10 cellular contexts compared by ENCODE assay signal in genomic region chr3:5002174-5002870, GRCh38. TPM values are rescaled to one million over a fixed set of nuclear protein-coding genes. Genes with fewer than 3 reads are reported as not detected.
DNase-seq lines count a peak whose midpoint lies in the region; ATAC-seq and TF ChIP-seq lines count a peak whose summit lies in the region.
"Had no signal": no experiment of that assay in that cellular context is flagged by ENCODE, and none has a peak within 500 bp of the region (broad histone marks: within the 10 kb centered on the region; RNA-seq: fewer than 3 reads in every experiment).

No MANE protein-coding gene starts in this region.

- BruUV-seq in PC-9 (replicated peaks; lab: Mats Ljungman, UMichigan) = no TSS peak

- H3K9me2 ChIP-seq in PC-9 (ENCODE audit: insufficient read depth) = no peaks in the 10 kb centered on the region

- no peak for TF ChIP-seq CTCF in PC-9 (conservative IDR thresholded peaks at IDR 0.05)

- H3F3A ChIP-seq in PC-9 (ENCODE audit: insufficient read depth, low read depth) = no peaks in the 10 kb centered on the region

- no peak overlapping the region for H2AFZ ChIP-seq in PC-9

- peak overlapping the region; percentile 86 for H3K27ac Mint-ChIP-seq in activated CD4-positive, alpha-beta memory T cell treated with anti-CD3 and anti-CD28 coated beads, Interleukin-2, amount 10 ng/mL, durations not matched to agents 7 days and 5 days
- H3K27ac Mint-ChIP-seq in effector memory CD8-positive, alpha-beta T cell = peak overlapping the region; percentile 90 to 95

- POLR2A ChIA-PET in activated CD4-positive, alpha-beta memory T cell treated with anti-CD3 and anti-CD28 coated beads, Interleukin-2, amount 10 ng/mL, durations not matched to agents 7 days and 5 days (lab: Charles Lee) = interaction anchor here (1.0 to 18.0 kb wide), 8 partner anchors 8 to 263 kb away, joined by 3 to 321 read pairs (median 6); partner anchors contain the start of gene BHLHE40
- POLR2A ChIA-PET in PC-9 (lab: Charles Lee; ENCODE audit: unreplicated experiment) = no interaction called here

- no peaks in the 10 kb centered on the region for H3K27me3 Mint-ChIP-seq in activated CD4-positive, alpha-beta memory T cell treated with anti-CD3 and anti-CD28 coated beads, Interleukin-2, amount 10 ng/mL, durations not matched to agents 7 days and 5 days
- no peaks in the 10 kb centered on the region for H3K27me3 Mint-ChIP-seq in effector memory CD8-positive, alpha-beta T cell

- intact Hi-C loops in PC-9 (cut with micrococcal nuclease; ENCODE audit: unreplicated experiment) = no loop called here

- H3K79me2 ChIP-seq in PC-9 (ENCODE audit: low read depth) = no peaks in the 10 kb centered on the region

- CTCF ChIA-PET in activated CD4-positive, alpha-beta memory T cell treated with anti-CD3 and anti-CD28 coated beads, Interleukin-2, amount 10 ng/mL, durations not matched to agents 7 days and 5 days (lab: Charles Lee) = interaction anchor here (0.6 to 3.0 kb wide), 10 partner anchors 10 to 291 kb away, joined by 3 to 14 read pairs (median 4); partner anchors contain the start of gene BHLHE40
- CTCF ChIA-PET in PC-9 (lab: Charles Lee) = interaction anchor here (0.6 kb wide), 1 partner anchor 27 kb away, joined by 23 read pairs; no protein-coding TSS in a partner anchor

- H3K4me2 ChIP-seq in PC-9 = no peak overlapping the region

- H3K4me3 ChIP-seq in PC-9 = no peak overlapping the region
- H3K4me3 ChIP-seq: lung had no signal

- DNase-seq in OCI-M1 (lab: John Stamatoyannopoulos, UW) = peak; percentile 95
- DNase-seq in activated CD4-positive, alpha-beta memory T cell treated with anti-CD3 and anti-CD28 coated beads, Interleukin-2, amount 10 ng/mL, durations not matched to agents 7 days and 5 days = peak; percentile 81
- DNase-seq in effector memory CD8-positive, alpha-beta T cell = peak; percentile 60 to 72 (median 67)
- peak; percentile 45 for DNase-seq in stimulated activated CD8-positive, alpha-beta memory T cell treated with anti-CD3 and anti-CD28 coated beads, Interleukin-12 subunit alpha, Interleukin-12 subunit beta, amount 100 ng/mL, for 4 hours (ENCODE audit: low read depth)
- no peak for DNase-seq in PC-9
- no peak for DNase-seq in SIG-M5 (lab: John Stamatoyannopoulos, UW)
- no peak for DNase-seq in cerebellar cortex (ENCODE audit: low spot score)
- DNase-seq: RPMI8226 had no signal

- H3K4me1 Mint-ChIP-seq in activated CD4-positive, alpha-beta memory T cell treated with anti-CD3 and anti-CD28 coated beads, Interleukin-2, amount 10 ng/mL, durations not matched to agents 7 days and 5 days = peaks cover 72% of the 10 kb centered on the region
- peaks cover 23 to 33% of the 10 kb centered on the region in 2 donors for H3K4me1 Mint-ChIP-seq in effector memory CD8-positive, alpha-beta T cell (ENCODE audit: low read depth in 2 of 2)

- H3K9me3 Mint-ChIP-seq in activated CD4-positive, alpha-beta memory T cell treated with anti-CD3 and anti-CD28 coated beads, Interleukin-2, amount 10 ng/mL, durations not matched to agents 7 days and 5 days = no peaks in the 10 kb centered on the region
- H3K9me3 Mint-ChIP-seq in effector memory CD8-positive, alpha-beta T cell = no peaks in the 10 kb centered on the region

- no peak overlapping the region for H3K27ac ChIP-seq in PC-9

- no peaks in the 10 kb centered on the region for H4K20me1 ChIP-seq in PC-9 (ENCODE audit: insufficient read depth)

- no peaks in the 10 kb centered on the region for H3K36me3 Mint-ChIP-seq in activated CD4-positive, alpha-beta memory T cell treated with anti-CD3 and anti-CD28 coated beads, Interleukin-2, amount 10 ng/mL, durations not matched to agents 7 days and 5 days (ENCODE audit: low read depth)
- H3K36me3 Mint-ChIP-seq in effector memory CD8-positive, alpha-beta T cell (ENCODE audit: insufficient read depth) = peaks cover 18% of the 10 kb centered on the region

- H3K36me3 ChIP-seq in PC-9 (ENCODE audit: low read depth) = no peaks in the 10 kb centered on the region

- H3K4me1 ChIP-seq in PC-9 (replicated peaks; ENCODE audit: insufficient read depth) = 0 out of 2 replicates have a peak, but pooled peaks cover 6% of the 10 kb centered on the region

- H3K27me3 ChIP-seq in PC-9 (ENCODE audit: insufficient read depth, low read depth) = no peaks in the 10 kb centered on the region

- peak; percentile 72 for ATAC-seq in effector memory CD8-positive, alpha-beta T cell (replicated peaks)
- no peak for ATAC-seq in HG02973 (IDR thresholded peaks at IDR 0.05; ENCODE audit: unreplicated experiment)

- H3K9me3 ChIP-seq in PC-9 (ENCODE audit: insufficient read depth, low read depth) = no peaks in the 10 kb centered on the region

- peak overlapping the region; percentile 49 for H3K4me3 Mint-ChIP-seq in activated CD4-positive, alpha-beta memory T cell treated with anti-CD3 and anti-CD28 coated beads, Interleukin-2, amount 10 ng/mL, durations not matched to agents 7 days and 5 days
- H3K4me3 Mint-ChIP-seq in effector memory CD8-positive, alpha-beta T cell = peak overlapping the region; percentile 45 to 53

RNA-seq across cellular contexts. Expression of gene BHLHE40, which starts 23.1 kb away (rescaled TPM):
- 100 to 1,000 TPM; 316 to 318 TPM for total RNA-seq in activated CD4-positive, alpha-beta memory T cell treated with anti-CD3 and anti-CD28 coated beads, Interleukin-2, amount 10 ng/mL, durations not matched to agents 7 days and 5 days
- 45.5 and 51.2 TPM in 2 replicates for total RNA-seq in PC-9 (2021)

Comparison
In these comparisons a context has a peak if more than half of its experiments do, and no peak if none do; other contexts are left out.
1. DNase-seq: peak in OCI-M1 (single experiment), activated CD4-positive, alpha-beta memory T cell treated with anti-CD3 and anti-CD28 coated beads, Interleukin-2, amount 10 ng/mL, durations not matched to agents 7 days and 5 days (single experiment), effector memory CD8-positive, alpha-beta T cell (3 of 3) and stimulated activated CD8-positive, alpha-beta memory T cell treated with anti-CD3 and anti-CD28 coated beads, Interleukin-12 subunit alpha, Interleukin-12 subunit beta, amount 100 ng/mL, for 4 hours (single experiment); none in PC-9 (0 of 2), SIG-M5 (single experiment) and cerebellar cortex (single experiment).